Comparison of ENCODE assay signal across 8 cellular contexts in genomic region chr20:32792316-32792715, GRCh38. TPM values are rescaled to one million over a fixed set of nuclear protein-coding genes. Genes with fewer than 3 reads are reported as not detected.
A peak's percentile ranks its signal among the peaks of the same experiment; 100 is the strongest.
DNase-seq lines count a peak whose midpoint lies in the region; ATAC-seq, FAIRE-seq and TF ChIP-seq lines count a peak whose summit lies in the region.

No MANE protein-coding gene starts in this region.

- H4K20me1 ChIP-seq in K562 (replicated peaks; ENCODE audit: control insufficient read depth, insufficient read depth, low read length) = peaks cover 8% of the 10 kb centered on the region; the same call in 1 of the 2 replicates

- H3K9me3 ChIP-seq in HUES64 (ENCODE audit: insufficient read depth, low read depth, low read length) = no peaks in the 10 kb centered on the region
- no peaks in the 10 kb centered on the region for H3K9me3 ChIP-seq in K562 (replicated peaks; ENCODE audit: control insufficient read depth, insufficient read depth, low read depth, low read length)

- H2AFZ ChIP-seq in K562 (ENCODE audit: low read depth, low read length) = no peak overlapping the region

- DNase-seq in AG04449 (ENCODE audit: low read depth, low spot score) (peak; percentile 9), K562 (ENCODE audit: extremely low read depth in 1 of 4, low spot score in 3 of 4) (peak in 2 of 4 experiments; percentile 35), DMS 273 (lab: John Stamatoyannopoulos, UW; ENCODE audit: unreplicated experiment) (no peak), HCEC 1CT (no peak), NCI-H345 (lab: John Stamatoyannopoulos, UW) (no peak)
- DNase-seq in stimulated activated CD8-positive, alpha-beta memory T cell treated with anti-CD3 and anti-CD28 coated beads, Interleukin-15, amount 100 ng/mL, for 48 hours (ENCODE audit: low read depth in 2 of 2) = peak; percentile 21 to 31

- POLR2A ChIA-PET in AG04449 (lab: Yijun Ruan, JAX) (interaction anchor here (0.6 kb wide), 1 partner anchor 29 kb away, joined by 3 read pairs; no protein-coding TSS in a partner anchor), K562 (lab: Yijun Ruan, JAX) (interaction anchor here (0.6 to 0.9 kb wide), 3 partner anchors 19 to 691 kb away, joined by 3 read pairs; no protein-coding TSS in a partner anchor)

- no peaks in the 10 kb centered on the region for H3K9me1 ChIP-seq in K562 (ENCODE audit: control insufficient read depth, insufficient read depth, low read length)

- TF ChIP-seq RAD21 in K562 (CRISPR knock-in tag; conservative IDR thresholded peaks at IDR 0.05 in 1 of 2, IDR thresholded peaks at IDR 0.05 in 1 of 2) = no peak

- TF ChIP-seq EP300 in K562 (IDR thresholded peaks at IDR 0.05; ENCODE audit: low read length) = no peak

- CTCF ChIA-PET in AG04449 (lab: Yijun Ruan, JAX) = interaction anchor here (0.7 to 5.7 kb wide), 6 partner anchors 11 to 153 kb away, joined by 3 to 91 read pairs (median 6); partner anchors contain the start of gene C20orf203
- CTCF ChIA-PET in K562 (lab: Yijun Ruan, JAX; ENCODE audit: low intra/inter-chr PET ratio) = no interaction called here

- no peak for FAIRE-seq in K562 (lab: Jason Lieb, UNC)

- H3K27me3 ChIP-seq in HUES64 (ENCODE audit: insufficient read depth, low read length) = no peaks in the 10 kb centered on the region
- H3K27me3 ChIP-seq in K562 (ENCODE audit: control insufficient read depth in 2 of 2, insufficient read depth in 2 of 2, low read length in 2 of 2) = no peaks in the 10 kb centered on the region

- peak overlapping the region; percentile 53 for H3K27ac ChIP-seq in HUES64 (ENCODE audit: low read depth, low read length)
- no peak overlapping the region for H3K27ac ChIP-seq in K562 (ENCODE audit: extremely low read depth, low read depth, low read length)

- TF ChIP-seq POLR2A in GM19099 (IDR thresholded peaks at IDR 0.05; ENCODE audit: extremely low read depth, insufficient read length, low read depth) (peak; percentile 32), K562 (conservative IDR thresholded peaks at IDR 0.05) (no peak)

- in situ Hi-C loops in K562 (cut with MboI) = no loop called here

- H3K36me3 ChIP-seq in HUES64 (ENCODE audit: insufficient read depth, low read length) (peaks cover 100% of the 10 kb centered on the region), K562 (ENCODE audit: control insufficient read depth, insufficient read depth, low read length) (peaks cover 99% of the 10 kb centered on the region)

- peaks cover 6% of the 10 kb centered on the region; the same call in 1 of the 3 replicates for H3K79me2 ChIP-seq in K562 (ENCODE audit: control insufficient read depth, insufficient read depth, low read length)

- no peak for ATAC-seq in K562

- TF ChIP-seq CTCF in AG04449 (IDR thresholded peaks at IDR 0.05; ENCODE audit: insufficient read depth, low read length, missing control alignments) = no peak
- TF ChIP-seq CTCF in K562 (IDR thresholded peaks at IDR 0.05 in 2 of 3, conservative IDR thresholded peaks at IDR 0.05 in 1 of 3; ENCODE audit: insufficient read depth in 2 of 3, low read depth in 1 of 3, low read length in 3 of 3) = no peak

- no peak overlapping the region for H3K4me3 ChIP-seq in AG04449 (ENCODE audit: low read depth, low read length)
- H3K4me3 ChIP-seq in HUES64 (ENCODE audit: low read length) = no peak overlapping the region
- no peak overlapping the region for H3K4me3 ChIP-seq in K562

- H3K4me1 ChIP-seq in HUES64 (ENCODE audit: insufficient read depth, low read length) (peaks cover 8% of the 10 kb centered on the region), K562 (replicated peaks in 1 of 2; ENCODE audit: control insufficient read depth in 2 of 2, insufficient read depth in 2 of 2, low read length in 2 of 2) (no peaks in the 10 kb centered on the region)

- intact Hi-C loops in K562 (cut with micrococcal nuclease) = loop anchor here (10.0 kb wide), 1 partner anchor 302 kb away; no protein-coding TSS in a partner anchor

- H3K4me2 ChIP-seq in K562 (ENCODE audit: insufficient read depth, low read length) = no peak overlapping the region

- BruUV-seq in K562 (replicated peaks; lab: Mats Ljungman, UMichigan) = no TSS peak

- 0 out of 2 replicates have a peak overlapping the region, but pooled peaks have one; percentile 12 for H3K9ac ChIP-seq in HUES64 (ENCODE audit: low read depth, low read length)
- peak overlapping the region in 1 of 2 experiments; percentile 31; a peak in 2 of 4 replicates for H3K9ac ChIP-seq in K562 (ENCODE audit: insufficient read depth in 1 of 2, low read depth in 2 of 2, low read length in 2 of 2)

- 85% methylated on average over 3 of the region's 3 CpGs for WGBS in HUES64
- 88% methylated on average over 2 of the region's 3 CpGs for WGBS in K562 (ENCODE audit: insufficient coverage, low coverage, missing lambda C conversion rate)

RNA-seq across cellular contexts. Expression of gene MAPRE1, which starts 27.4 kb away (rescaled TPM):
- polyA plus RNA-seq in HUES64 (2013, experiment 1 of 2) = 138 TPM
- 148 TPM for polyA plus RNA-seq in HUES64 (2013, experiment 2 of 2)
- 21.7 and 45.2 TPM in 2 replicates for total RNA-seq in K562 (2011; cell fraction: chromatin; rRNA removed; ENCODE audit: low replicate concordance)
- 18.0 and 18.8 TPM in 2 replicates for total RNA-seq in K562 (2011; cell fraction: nucleolus; rRNA removed)
- 37.0 and 46.5 TPM in 2 replicates for total RNA-seq in K562 (2011; cell fraction: nucleoplasm; rRNA removed)
- total RNA-seq in K562 (2014; rRNA removed) = 94.4 and 103 TPM in 2 replicates
- 112 and 120 TPM in 2 replicates for total RNA-seq in K562 (2014; rRNA removed; fragmentation: Illumina TruSeq; extraction: Trizol)
- total RNA-seq in K562 (2015; rRNA removed; fragmentation: Illumina TruSeq; extraction: Trizol) = 93.4 and 95.0 TPM in 2 replicates
- 136 and 145 TPM in 2 replicates for total RNA-seq in K562 (2021)
- 90.6 and 132 TPM in 2 replicates for polyA plus RNA-seq in K562 (2011; rRNA removed)
- polyA plus RNA-seq in K562 (2011; cell fraction: cytosol; rRNA removed) = 41.3 and 89.8 TPM in 2 replicates
- 17.6 and 28.5 TPM in 2 replicates for polyA plus RNA-seq in K562 (2011; cell fraction: nucleus; rRNA removed)
- polyA plus RNA-seq in K562 (2012) = 123 and 150 TPM in 2 replicates
- 141 and 159 TPM in 2 replicates for polyA plus RNA-seq in K562 (2014; fragmentation: Illumina TruSeq; extraction: Trizol)
- 100 to 1,000 TPM; 159 to 203 TPM for polyA plus RNA-seq in K562 (2014; fragmentation: Nextera tagmentation; extraction: Ambion mirVana)
- 137 and 141 TPM in 2 replicates for polyA plus RNA-seq in K562 (2014; rRNA removed)
- 123 and 131 TPM in 2 replicates for polyA minus RNA-seq in K562 (2011; rRNA and poly(A)+ RNA removed)
- 52.6 and 59.4 TPM in 2 replicates for polyA minus RNA-seq in K562 (2011; cell fraction: cytosol; rRNA and poly(A)+ RNA removed)
- polyA minus RNA-seq in K562 (2011; cell fraction: nucleus; rRNA and poly(A)+ RNA removed) = 12.0 and 22.7 TPM in 2 replicates

RNA-seq across cellular contexts. Expression of gene DNMT3B, which starts 30.1 kb away (rescaled TPM):
- 348 TPM for polyA plus RNA-seq in HUES64 (2013, experiment 1 of 2)
- 271 TPM for polyA plus RNA-seq in HUES64 (2013, experiment 2 of 2)
- 81.8 and 85.1 TPM in 2 replicates for total RNA-seq in K562 (2011; cell fraction: chromatin; rRNA removed; ENCODE audit: low replicate concordance)
- 51.8 and 54.4 TPM in 2 replicates for total RNA-seq in K562 (2011; cell fraction: nucleolus; rRNA removed)
- 68.3 and 91.9 TPM in 2 replicates for total RNA-seq in K562 (2011; cell fraction: nucleoplasm; rRNA removed)
- total RNA-seq in K562 (2014; rRNA removed) (49.1 and 53.9 TPM in 2 replicates), K562 (2014; rRNA removed; fragmentation: Illumina TruSeq; extraction: Trizol) (37.2 and 37.5 TPM in 2 replicates), K562 (2015; rRNA removed; fragmentation: Illumina TruSeq; extraction: Trizol) (34.4 and 35.3 TPM in 2 replicates), K562 (2021) (69.5 and 74.8 TPM in 2 replicates)
- polyA plus RNA-seq in K562 (2011; rRNA removed) (41.7 and 60.2 TPM in 2 replicates), K562 (2014; fragmentation: Illumina TruSeq; extraction: Trizol) (61.3 and 64.6 TPM in 2 replicates), K562 (2014; fragmentation: Nextera tagmentation; extraction: Ambion mirVana) (10 to 100 TPM in 1 of 2 experiments, 1 to 10 TPM in 1; 9.3 to 11.5 TPM), K562 (2014; rRNA removed) (55.5 and 57.3 TPM in 2 replicates)
- polyA plus RNA-seq in K562 (2011; cell fraction: cytosol; rRNA removed) = 40.1 and 59.1 TPM in 2 replicates
- polyA plus RNA-seq in K562 (2011; cell fraction: nucleus; rRNA removed) = 103 and 127 TPM in 2 replicates
- polyA plus RNA-seq in K562 (2012) = 27.1 and 34.4 TPM in 2 replicates
- polyA minus RNA-seq in K562 (2011; rRNA and poly(A)+ RNA removed) = 18.7 and 34.9 TPM in 2 replicates
- polyA minus RNA-seq in K562 (2011; cell fraction: cytosol; rRNA and poly(A)+ RNA removed) = 35.8 and 43.3 TPM in 2 replicates
- polyA minus RNA-seq in K562 (2011; cell fraction: nucleus; rRNA and poly(A)+ RNA removed) = 25.0 and 26.7 TPM in 2 replicates

RNA-seq across cellular contexts. Expression of gene COMMD7, which starts 49.0 kb away (rescaled TPM):
- polyA plus RNA-seq in HUES64 (2013, experiment 1 of 2) = 46.8 TPM
- 42.3 TPM for polyA plus RNA-seq in HUES64 (2013, experiment 2 of 2)
- 20.0 and 25.5 TPM in 2 replicates for total RNA-seq in K562 (2011; cell fraction: chromatin; rRNA removed; ENCODE audit: low replicate concordance)
- total RNA-seq in K562 (2011; cell fraction: nucleolus; rRNA removed) = 14.6 and 19.0 TPM in 2 replicates
- 18.1 and 26.9 TPM in 2 replicates for total RNA-seq in K562 (2011; cell fraction: nucleoplasm; rRNA removed)
- total RNA-seq in K562 (2014; rRNA removed) (24.5 and 27.4 TPM in 2 replicates), K562 (2014; rRNA removed; fragmentation: Illumina TruSeq; extraction: Trizol) (33.3 and 34.7 TPM in 2 replicates), K562 (2015; rRNA removed; fragmentation: Illumina TruSeq; extraction: Trizol) (33.1 and 34.4 TPM in 2 replicates), K562 (2021) (39.8 and 41.5 TPM in 2 replicates)
- polyA plus RNA-seq in K562 (2011; rRNA removed) (62.8 and 71.5 TPM in 2 replicates), K562 (2014; fragmentation: Illumina TruSeq; extraction: Trizol) (58.2 and 69.1 TPM in 2 replicates), K562 (2014; fragmentation: Nextera tagmentation; extraction: Ambion mirVana) (10 to 100 TPM; 11.9 to 17.0 TPM), K562 (2014; rRNA removed) (44.5 and 49.7 TPM in 2 replicates)
- polyA plus RNA-seq in K562 (2011; cell fraction: cytosol; rRNA removed) = 47.9 and 63.7 TPM in 2 replicates
- 31.9 and 51.6 TPM in 2 replicates for polyA plus RNA-seq in K562 (2011; cell fraction: nucleus; rRNA removed)
- 52.0 and 91.9 TPM in 2 replicates for polyA plus RNA-seq in K562 (2012)
- 21.4 and 30.4 TPM in 2 replicates for polyA minus RNA-seq in K562 (2011; rRNA and poly(A)+ RNA removed)
- polyA minus RNA-seq in K562 (2011; cell fraction: cytosol; rRNA and poly(A)+ RNA removed) = 16.0 and 16.4 TPM in 2 replicates
- polyA minus RNA-seq in K562 (2011; cell fraction: nucleus; rRNA and poly(A)+ RNA removed) = 4.0 and 8.4 TPM in 2 replicates

Comparison
In these comparisons a context has a peak if more than half of its experiments do, and no peak if none do; other contexts are left out.
1. DNase-seq: peak in AG04449 (single experiment) and stimulated activated CD8-positive, alpha-beta memory T cell treated with anti-CD3 and anti-CD28 coated beads, Interleukin-15, amount 100 ng/mL, for 48 hours (2 of 2); none in DMS 273 (single experiment), HCEC 1CT (single experiment) and NCI-H345 (single experiment).